Comparison of ENCODE assay signal across 21 cellular contexts in the genomic region with DNA sequence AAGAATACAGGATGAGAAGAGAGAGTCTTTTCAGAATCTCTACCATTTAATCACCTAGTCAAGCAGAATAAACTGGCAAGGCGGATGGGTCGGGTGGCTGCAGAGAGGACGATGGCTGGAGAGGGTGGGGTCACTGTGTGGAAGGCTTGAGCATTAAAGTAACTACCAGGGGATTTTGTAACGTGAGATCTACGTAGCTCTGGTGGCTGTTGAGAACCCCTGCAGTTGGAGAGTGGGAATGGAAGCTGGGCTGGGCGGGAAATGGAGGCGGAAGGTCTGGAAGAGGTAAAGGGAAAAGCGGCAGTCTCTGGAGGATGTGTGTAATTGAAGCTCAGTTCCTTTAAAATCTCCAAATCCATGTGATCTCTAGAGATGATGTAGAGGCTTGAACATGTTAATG.
"Had no signal": no experiment of that assay in that cellular context is flagged by ENCODE, and none has a peak within 500 bp of the region (broad histone marks: within the 10 kb centered on the region; RNA-seq: fewer than 3 reads in every experiment).

No MANE protein-coding gene starts in this region.

- H3K36me3 Mint-ChIP-seq: naive thymus-derived CD8-positive, alpha-beta T cell; T-cell had no signal

- H3K9me3 ChIP-seq: ovary, right lobe of liver, testis, transverse colon had no signal

- H3K27ac ChIP-seq: ovary, right lobe of liver, testis, transverse colon had no signal

- H3K4me3 ChIP-seq: ovary, right lobe of liver, testis, transverse colon had no signal

- H3K27ac Mint-ChIP-seq: progenitor cell of endocrine pancreas; T-cell; T-helper 2 cell treated with Interferon-gamma antibody and Interleukin-4, amounts not matched to agents 5 μg/mL and 100 μg/mL, for 36 hours had no signal

- H3K9me3 Mint-ChIP-seq: naive thymus-derived CD8-positive, alpha-beta T cell; T-cell; T-helper 2 cell treated with Interferon-gamma antibody and Interleukin-4, amounts not matched to agents 5 μg/mL and 100 μg/mL, for 36 hours had no signal

- H3K4me1 ChIP-seq: right lobe of liver, testis, transverse colon had no signal

- H3K27me3 Mint-ChIP-seq: T-cell had no signal

- H3K27me3 ChIP-seq: ovary, right lobe of liver, testis, transverse colon had no signal

- DNase-seq: activated CD4-positive, alpha-beta T cell treated with anti-CD3 and anti-CD28 coated beads for 4 hours; activated CD4-positive, alpha-beta T cell treated with anti-CD3 and anti-CD28 coated beads, Interleukin-2, amount 50 U/mL, for 48 hours; activated CD8-positive, alpha-beta memory T cell treated with anti-CD3 and anti-CD28 coated beads for 24 hours; activated effector memory CD4-positive, alpha-beta T cell treated with Interleukin-2 at 50 U/mL for 16 hours; activated naive CD4-positive, alpha-beta T cell treated with Interleukin-2 at 50 U/mL for 16 hours; dermis blood vessel endothelial cell; effector CD4-positive, alpha-beta T cell; islet precursor cell; left cardiac atrium; mammary epithelial cell; midbrain; naive thymus-derived CD8-positive, alpha-beta T cell; ovary; right lobe of liver; stimulated activated CD4-positive, alpha-beta T cell treated with anti-CD3 and anti-CD28 coated beads, Interleukin-2, amount 100 ng/mL, for 48 hours; stimulated activated naive CD8-positive, alpha-beta T cell treated with anti-CD3 and anti-CD28 coated beads, Interleukin-15, Interleukin-2, amounts not matched to agents 100 U/mL and 50 U/mL, for 24 hours; T-cell; testis; transverse colon had no signal

- H3K36me3 ChIP-seq: ovary, right lobe of liver, transverse colon had no signal

- ATAC-seq: left cardiac atrium; naive thymus-derived CD8-positive, alpha-beta T cell; right lobe of liver; stimulated activated naive CD8-positive, alpha-beta T cell treated with anti-CD3 and anti-CD28 coated beads, Interleukin-15, Interleukin-2, amounts not matched to agents 100 U/mL and 50 U/mL, for 24 hours; T-cell had no signal
